Comparison of ENCODE assay signal across 15 cellular contexts in the genomic region with DNA sequence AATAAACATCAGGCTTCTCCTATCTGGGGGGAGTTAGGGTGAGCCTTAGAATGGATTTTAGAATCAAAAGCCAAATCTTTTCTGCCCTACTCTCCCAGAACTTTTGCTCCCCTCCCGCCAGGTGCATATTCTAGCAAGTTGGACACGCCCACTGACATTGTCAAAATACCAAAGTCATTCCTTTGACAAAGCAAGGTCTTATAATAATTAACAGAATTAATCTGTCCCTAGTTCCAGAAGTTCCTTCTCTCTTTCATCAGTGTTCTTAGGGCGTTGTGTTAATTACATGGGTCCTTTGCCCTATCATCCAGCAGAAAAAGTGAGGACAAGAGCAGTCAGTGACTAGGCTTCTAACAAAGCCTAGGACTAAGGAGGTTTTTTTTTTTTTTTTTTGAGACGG. TPM values are rescaled to one million over a fixed set of nuclear protein-coding genes. Genes with fewer than 3 reads are reported as not detected.
DNase-seq lines count a peak whose midpoint lies in the region; ATAC-seq and TF ChIP-seq lines count a peak whose summit lies in the region.
"Had no signal": no experiment of that assay in that cellular context is flagged by ENCODE, and none has a peak within 500 bp of the region (broad histone marks: within the 10 kb centered on the region; RNA-seq: fewer than 3 reads in every experiment).

No MANE protein-coding gene starts in this region.

- no peak for DNase-seq in activated naive CD4-positive, alpha-beta T cell treated with Interleukin-2 at 50 U/mL for 16 hours
- DNase-seq in activated B cell treated with CpG ODN at 0.5 μM for 24 hours = no peak
- DNase-seq in immature natural killer cell = no peak
- no peak for DNase-seq in type B pancreatic cell (ENCODE audit: extremely low spot score, unreplicated experiment)
- no peak for DNase-seq in iPS-NIHi11 (ENCODE audit: low spot score)
- DNase-seq in SHP77 treated with DMSO at 0.1 percent for 48 hours (lab: John Stamatoyannopoulos, UW) = no peak
- DNase-seq in stimulated activated naive CD4-positive, alpha-beta T cell (lab: John Stamatoyannopoulos, UW) = no peak
- DNase-seq: activated CD4-positive, alpha-beta T cell treated with anti-CD3 and anti-CD28 coated beads, Interleukin-2, amount 50 U/mL, for 4 hours; NCI-H1436; NCI-H748 treated with DMSO at 0.1 percent for 48 hours; right cardiac atrium had no signal

- TF ChIP-seq CTCF in activated B cell treated with CpG ODN at 0.5 μM for 24 hours (IDR thresholded peaks at IDR 0.05) (no peak), type B pancreatic cell (conservative IDR thresholded peaks at IDR 0.05) (no peak)

- peak overlapping the region; percentile 86 for H3K27ac Mint-ChIP-seq in activated naive CD4-positive, alpha-beta T cell treated with anti-CD3 and anti-CD28 coated beads, Interleukin-2, amount 50 U/mL, for 24 hours
- H3K27ac Mint-ChIP-seq in activated B cell treated with CpG ODN at 0.5 μM for 24 hours (peak overlapping the region; percentile 41), immature natural killer cell (peak overlapping the region in 5 of 6 donors; percentile 38 to 62 (median 57)), type B pancreatic cell (peak overlapping the region; percentile 84)

- H3K36me3 Mint-ChIP-seq in activated naive CD4-positive, alpha-beta T cell treated with anti-CD3 and anti-CD28 coated beads, Interleukin-2, amount 50 U/mL, for 24 hours = peaks cover 11% of the 10 kb centered on the region
- H3K36me3 Mint-ChIP-seq in activated B cell treated with CpG ODN at 0.5 μM for 24 hours (ENCODE audit: low read depth) = peaks cover 63% of the 10 kb centered on the region
- peaks cover 3 to 18% (median 5%) of the 10 kb centered on the region in 3 donors for H3K36me3 Mint-ChIP-seq in immature natural killer cell
- H3K36me3 Mint-ChIP-seq in type B pancreatic cell = peaks cover 8% of the 10 kb centered on the region

- H3K4me1 Mint-ChIP-seq in activated naive CD4-positive, alpha-beta T cell treated with anti-CD3 and anti-CD28 coated beads, Interleukin-2, amount 50 U/mL, for 24 hours = peaks cover 42% of the 10 kb centered on the region
- peaks cover 45% of the 10 kb centered on the region for H3K4me1 Mint-ChIP-seq in activated B cell treated with CpG ODN at 0.5 μM for 24 hours
- H3K4me1 Mint-ChIP-seq in immature natural killer cell = peaks cover 48 to 59% of the 10 kb centered on the region in 2 donors
- peaks cover 25% of the 10 kb centered on the region for H3K4me1 Mint-ChIP-seq in type B pancreatic cell (ENCODE audit: unreplicated experiment)

- H3K4me3 Mint-ChIP-seq in activated naive CD4-positive, alpha-beta T cell treated with anti-CD3 and anti-CD28 coated beads, Interleukin-2, amount 50 U/mL, for 24 hours = peak overlapping the region; percentile 70
- H3K4me3 Mint-ChIP-seq in activated B cell treated with CpG ODN at 0.5 μM for 24 hours = peak overlapping the region; percentile 24
- H3K4me3 Mint-ChIP-seq in immature natural killer cell = peak overlapping the region; percentile 40 to 60 (median 58)
- H3K4me3 Mint-ChIP-seq in type B pancreatic cell = peak overlapping the region; percentile 63

- ATAC-seq in activated B cell treated with CpG ODN at 0.5 μM for 24 hours (ENCODE audit: low read depth) = no peak
- ATAC-seq: right cardiac atrium had no signal

- H3K27me3 Mint-ChIP-seq in activated naive CD4-positive, alpha-beta T cell treated with anti-CD3 and anti-CD28 coated beads, Interleukin-2, amount 50 U/mL, for 24 hours = no peaks in the 10 kb centered on the region
- no peaks in the 10 kb centered on the region for H3K27me3 Mint-ChIP-seq in activated B cell treated with CpG ODN at 0.5 μM for 24 hours
- H3K27me3 Mint-ChIP-seq in immature natural killer cell (ENCODE audit: low read depth in 3 of 3) = peaks cover 0 to 7% (median 0%) of the 10 kb centered on the region in 3 donors
- H3K27me3 Mint-ChIP-seq in type B pancreatic cell = no peaks in the 10 kb centered on the region

- POLR2A ChIA-PET in activated B cell treated with CpG ODN at 0.5 μM for 24 hours (lab: Charles Lee) = interaction anchor here (0.6 kb wide), 1 partner anchor 90 kb away, joined by 5 read pairs; no protein-coding TSS in a partner anchor

- no peaks in the 10 kb centered on the region for H3K9me3 Mint-ChIP-seq in activated naive CD4-positive, alpha-beta T cell treated with anti-CD3 and anti-CD28 coated beads, Interleukin-2, amount 50 U/mL, for 24 hours
- no peaks in the 10 kb centered on the region for H3K9me3 Mint-ChIP-seq in activated B cell treated with CpG ODN at 0.5 μM for 24 hours
- no peaks in the 10 kb centered on the region for H3K9me3 Mint-ChIP-seq in immature natural killer cell
- H3K9me3 Mint-ChIP-seq in type B pancreatic cell = no peaks in the 10 kb centered on the region

- intact Hi-C loops in activated B cell treated with CpG ODN at 0.5 μM for 24 hours (cut with micrococcal nuclease) = no loop called here

- CTCF ChIA-PET in activated B cell treated with CpG ODN at 0.5 μM for 24 hours (lab: Charles Lee) = no interaction called here

RNA-seq across cellular contexts. Expression of a gene that starts 2.4 kb away (rescaled TPM):
- 266 and 288 TPM in 2 replicates for total RNA-seq in activated B cell treated with CpG ODN at 0.5 μM for 24 hours
- polyA plus RNA-seq in immature natural killer cell = 1,000 to 10,000 TPM in 1 of 3 donors, 100 to 1,000 TPM in 2; 527 to 1,019 (median 714) TPM
- total RNA-seq in type B pancreatic cell (ENCODE audit: low replicate concordance) = 88.1 and 142 TPM in 2 replicates

RNA-seq across cellular contexts. Expression of a gene that starts 7.9 kb away (rescaled TPM):
- total RNA-seq in activated B cell treated with CpG ODN at 0.5 μM for 24 hours = 841 and 853 TPM in 2 replicates
- 100 to 1,000 TPM in 1 of 3 donors, 10 to 100 TPM in 2; 79.2 to 102 (median 92.2) TPM for polyA plus RNA-seq in immature natural killer cell
- 825 and 1,222 TPM in 2 replicates for total RNA-seq in type B pancreatic cell (ENCODE audit: low replicate concordance)

RNA-seq across cellular contexts. Expression of a gene that starts 20.3 kb away (rescaled TPM):
- total RNA-seq in activated B cell treated with CpG ODN at 0.5 μM for 24 hours (not detected in 2 replicates), type B pancreatic cell (ENCODE audit: low replicate concordance) (1.6 and 2.4 TPM in 2 replicates)
- under 1 TPM in 1 of 3 donors, not detected in 2; 0.19 TPM for polyA plus RNA-seq in immature natural killer cell
- total RNA-seq: HT1080, SJSA1, urinary bladder had no signal

RNA-seq across cellular contexts. Expression of a gene that starts 55.3 kb away (rescaled TPM):
- total RNA-seq in activated B cell treated with CpG ODN at 0.5 μM for 24 hours (3.6 and 6.0 TPM in 2 replicates), type B pancreatic cell (ENCODE audit: low replicate concordance) (10.6 and 31.6 TPM in 2 replicates)
- 1 to 10 TPM in 2 of 3 donors, not detected in 1; 1.2 to 2.7 TPM for polyA plus RNA-seq in immature natural killer cell

RNA-seq across cellular contexts. Expression of a gene that starts 57.1 kb away (rescaled TPM):
- 45.7 and 49.6 TPM in 2 replicates for total RNA-seq in activated B cell treated with CpG ODN at 0.5 μM for 24 hours
- 10 to 100 TPM; 11.5 to 28.9 (median 28.8) TPM for polyA plus RNA-seq in immature natural killer cell
- 46.4 and 52.3 TPM in 2 replicates for total RNA-seq in type B pancreatic cell (ENCODE audit: low replicate concordance)
